Comparison of ENCODE assay signal across 8 cellular contexts in genomic region chr19:4547303-4548237, GRCh38. TPM values are rescaled to one million over a fixed set of nuclear protein-coding genes. Genes with fewer than 3 reads are reported as not detected.
DNase-seq lines count a peak whose midpoint lies in the region; ATAC-seq and TF ChIP-seq lines count a peak whose summit lies in the region.

No MANE protein-coding gene starts in this region.

- no peak overlapping the region for H3K4me3 ChIP-seq in DND-41 (ENCODE audit: low read depth in 1 of 2, low read length in 2 of 2)
- H3K4me3 ChIP-seq in liver (ENCODE audit: low read depth in 1 of 3, low read length in 3 of 3): no peak overlapping the region

- 0 out of 2 replicates have a peak, but pooled peaks cover 9% of the 10 kb centered on the region for H4K20me1 ChIP-seq in DND-41 (ENCODE audit: insufficient read depth, low read length)

- H3K27ac Mint-ChIP-seq in activated naive CD8-positive, alpha-beta T cell treated with anti-CD3 and anti-CD28 coated beads for 36 hours: no peak overlapping the region
- H3K27ac Mint-ChIP-seq in nephron progenitor cell: no peak overlapping the region

- no peak overlapping the region for H3K27ac ChIP-seq in DND-41 (ENCODE audit: low read length)
- peak overlapping the region in 1 of 2 donors; percentile 66 for H3K27ac ChIP-seq in liver (ENCODE audit: low read depth in 1 of 2, low read length in 2 of 2)

- H3K36me3 ChIP-seq in DND-41 (ENCODE audit: insufficient read depth, low read length) (no peaks in the 10 kb centered on the region), liver (ENCODE audit: control insufficient read depth in 4 of 4, insufficient read depth in 3 of 4, low read depth in 1 of 4, low read length in 3 of 4) (no peaks in the 10 kb centered on the region)

- WGBS in liver: 55% methylated on average over 32 of the region's 32 CpGs

- peak in 1 of 2 donors; percentile 76 for TF ChIP-seq RAD21 in liver (IDR thresholded peaks at IDR 0.05)

- 0 out of 3 replicates have a peak, but pooled peaks have one; percentile 22 for ATAC-seq in DND-41 (ENCODE audit: insufficient read depth, low read depth)

- no peak overlapping the region for H3K4me3 Mint-ChIP-seq in activated naive CD8-positive, alpha-beta T cell treated with anti-CD3 and anti-CD28 coated beads for 36 hours
- no peak overlapping the region for H3K4me3 Mint-ChIP-seq in nephron progenitor cell

- H3K4me1 ChIP-seq in DND-41 (ENCODE audit: insufficient read depth, low read length) (no peaks in the 10 kb centered on the region), liver (ENCODE audit: control insufficient read depth in 4 of 4, insufficient read depth in 4 of 4, low read length in 3 of 4) (peaks cover 12 to 24% (median 14%) of the 10 kb centered on the region in 4 donors)

- H3K9me3 ChIP-seq in DND-41 (ENCODE audit: insufficient read depth, low read length, severe bottlenecking): no peaks in the 10 kb centered on the region
- no peaks in the 10 kb centered on the region for H3K9me3 ChIP-seq in liver (ENCODE audit: control insufficient read depth in 4 of 4, low read length in 3 of 4)

- no peaks in the 10 kb centered on the region for H3K9me3 Mint-ChIP-seq in activated naive CD8-positive, alpha-beta T cell treated with anti-CD3 and anti-CD28 coated beads for 36 hours
- no peaks in the 10 kb centered on the region for H3K9me3 Mint-ChIP-seq in nephron progenitor cell

- no peaks in the 10 kb centered on the region for H3K79me2 ChIP-seq in DND-41 (ENCODE audit: insufficient read depth, low read length)

- TF ChIP-seq CTCF in DND-41 (IDR thresholded peaks at IDR 0.05; ENCODE audit: borderline replicate concordance, extremely low read depth, low read length, poor library complexity, severe bottlenecking): peak; percentile 57
- peak; percentile 65 for TF ChIP-seq CTCF in liver (IDR thresholded peaks at IDR 0.05; ENCODE audit: low read depth, low read length, missing input control)
- no peak for TF ChIP-seq CTCF in nephron progenitor cell (IDR thresholded peaks at IDR 0.05)

- H3K4me2 ChIP-seq in DND-41 (ENCODE audit: insufficient read depth, low read length): no peak overlapping the region

- H3K36me3 Mint-ChIP-seq in activated naive CD8-positive, alpha-beta T cell treated with anti-CD3 and anti-CD28 coated beads for 36 hours: no peaks in the 10 kb centered on the region
- peaks cover 26% of the 10 kb centered on the region for H3K36me3 Mint-ChIP-seq in nephron progenitor cell (ENCODE audit: low read depth)

- no peaks in the 10 kb centered on the region for H3K27me3 ChIP-seq in DND-41 (ENCODE audit: insufficient read depth, low read length, poor library complexity)
- no peaks in the 10 kb centered on the region for H3K27me3 ChIP-seq in liver (ENCODE audit: control insufficient read depth in 4 of 4, insufficient read depth in 4 of 4, low read length in 3 of 4)

- H3K27me3 Mint-ChIP-seq in activated naive CD8-positive, alpha-beta T cell treated with anti-CD3 and anti-CD28 coated beads for 36 hours: peaks cover 8% of the 10 kb centered on the region
- H3K27me3 Mint-ChIP-seq in nephron progenitor cell (ENCODE audit: low read depth, poor library complexity): peaks cover 9% of the 10 kb centered on the region

- peak; percentile 34 for DNase-seq in DND-41
- DNase-seq in HT1080 (ENCODE audit: low read depth): peak; percentile 7
- peak; percentile 26 for DNase-seq in activated naive CD8-positive, alpha-beta T cell treated with anti-CD3 and anti-CD28 coated beads for 36 hours
- no peak for DNase-seq in nephron progenitor cell
- DNase-seq in NCI-H2081 treated with DMSO at 0.1 percent for 48 hours (lab: John Stamatoyannopoulos, UW): no peak
- no peak for DNase-seq in T1000 (lab: John Stamatoyannopoulos, UW)
- DNase-seq in activated CD4-positive, CD25-positive, alpha-beta regulatory T cell (lab: John Stamatoyannopoulos, UW): no peak

- no peak overlapping the region for H2AFZ ChIP-seq in DND-41 (ENCODE audit: low read depth, low read length)

- no peaks in the 10 kb centered on the region for H3K4me1 Mint-ChIP-seq in activated naive CD8-positive, alpha-beta T cell treated with anti-CD3 and anti-CD28 coated beads for 36 hours
- H3K4me1 Mint-ChIP-seq in nephron progenitor cell: no peaks in the 10 kb centered on the region

- H3K9ac ChIP-seq in DND-41 (ENCODE audit: low read depth, low read length) (no peak overlapping the region), liver (ENCODE audit: low read depth in 1 of 2, low read length in 2 of 2) (no peak overlapping the region)

TF ChIP-seq in liver, 16 proteins besides CTCF, POLR2A, EP300 and RAD21 (continues in another document):
- TF ChIP-seq HNF4A (conservative IDR thresholded peaks at IDR 0.05) (peak; percentile 97 to 98), HNF4G (IDR thresholded peaks at IDR 0.05) (peak; percentile 84), REST (IDR thresholded peaks at IDR 0.05) (peak; percentile 63), RXRA (IDR thresholded peaks at IDR 0.05) (peak; percentile 95 to 97), EGR1 (IDR thresholded peaks at IDR 0.05; ENCODE audit: low read depth in 2 of 2) (peak; percentile 67 to 97), NR2F2 (IDR thresholded peaks at IDR 0.05) (peak; percentile 85), GABPA (IDR thresholded peaks at IDR 0.05 in 1 of 2, conservative IDR thresholded peaks at IDR 0.05 in 1 of 2) (peak in 1 of 2 donors; percentile 59), YY1 (IDR thresholded peaks at IDR 0.05) (peak; percentile 81), SP1 (IDR thresholded peaks at IDR 0.05) (peak; percentile 88), TAF1 (conservative IDR thresholded peaks at IDR 0.05) (no peak), MAX (IDR thresholded peaks at IDR 0.05) (peak; percentile 100)
- TF ChIP-seq, protein P1, sequence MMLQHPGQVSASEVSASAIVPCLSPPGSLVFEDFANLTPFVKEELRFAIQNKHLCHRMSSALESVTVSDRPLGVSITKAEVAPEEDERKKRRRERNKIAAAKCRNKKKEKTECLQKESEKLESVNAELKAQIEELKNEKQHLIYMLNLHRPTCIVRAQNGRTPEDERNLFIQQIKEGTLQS (IDR thresholded peaks at IDR 0.05): no peak

RNA-seq across cellular contexts. Expression of gene LRG1, which starts 7.7 kb away (rescaled TPM):
- total RNA-seq in HT1080 (2014; rRNA removed; shearing (Covaris generic)): not detected in 2 replicates
- 0.02 and 0.08 TPM in 2 replicates for polyA plus RNA-seq in HT1080 (2015; cell fraction: cytosol; rRNA removed)
- polyA plus RNA-seq in HT1080 (2015; cell fraction: nucleus; rRNA removed): 0.16 and 0.25 TPM in 2 replicates
- total RNA-seq in activated naive CD8-positive, alpha-beta T cell treated with anti-CD3 and anti-CD28 coated beads for 36 hours: under 1 TPM; 0.19 to 0.38 TPM
- total RNA-seq in liver: 100 to 1,000 TPM in 1 of 2 donors, 10 to 100 TPM in 1; 57.8 to 581 TPM
- polyA plus RNA-seq in liver: 1,000 to 10,000 TPM in 1 of 2 donors, 100 to 1,000 TPM in 1; 741 to 1,122 TPM

RNA-seq across cellular contexts. Expression of gene SEMA6B, which starts 11.9 kb away (rescaled TPM):
- total RNA-seq in HT1080 (2014; rRNA removed; shearing (Covaris generic)): 11.9 and 13.9 TPM in 2 replicates
- 21.5 and 25.3 TPM in 2 replicates for polyA plus RNA-seq in HT1080 (2015; cell fraction: cytosol; rRNA removed)
- polyA plus RNA-seq in HT1080 (2015; cell fraction: nucleus; rRNA removed): 16.0 and 20.8 TPM in 2 replicates
- total RNA-seq in activated naive CD8-positive, alpha-beta T cell treated with anti-CD3 and anti-CD28 coated beads for 36 hours: not detected
- total RNA-seq in liver: 1 to 10 TPM; 2.8 to 3.1 TPM
- 1 to 10 TPM in 1 of 2 donors, under 1 TPM in 1; 0.58 to 3.2 TPM for polyA plus RNA-seq in liver

RNA-seq across cellular contexts. Expression of gene PLIN5, which starts 12.5 kb away (rescaled TPM):
- not detected in 2 replicates for total RNA-seq in HT1080 (2014; rRNA removed; shearing (Covaris generic))
- not detected in 2 replicates for polyA plus RNA-seq in HT1080 (2015; cell fraction: cytosol; rRNA removed)
- polyA plus RNA-seq in HT1080 (2015; cell fraction: nucleus; rRNA removed): not detected in 2 replicates
- under 1 TPM; 0.32 to 0.56 TPM for total RNA-seq in activated naive CD8-positive, alpha-beta T cell treated with anti-CD3 and anti-CD28 coated beads for 36 hours
- total RNA-seq in liver: 10 to 100 TPM; 13.3 to 83.8 TPM
- 10 to 100 TPM; 51.8 to 61.5 TPM for polyA plus RNA-seq in liver

RNA-seq across cellular contexts. Expression of gene PLIN4, which starts 29.3 kb away (rescaled TPM):
- 0.03 and 0.06 TPM in 2 replicates for total RNA-seq in HT1080 (2014; rRNA removed; shearing (Covaris generic))
- polyA plus RNA-seq in HT1080 (2015; cell fraction: cytosol; rRNA removed): 0.18 and 0.29 TPM in 2 replicates
- 0.61 and 0.77 TPM in 2 replicates for polyA plus RNA-seq in HT1080 (2015; cell fraction: nucleus; rRNA removed)
- not detected for total RNA-seq in activated naive CD8-positive, alpha-beta T cell treated with anti-CD3 and anti-CD28 coated beads for 36 hours
- 10 to 100 TPM in 1 of 2 donors, 1 to 10 TPM in 1; 3.1 to 49.1 TPM for total RNA-seq in liver
- polyA plus RNA-seq in liver: 10 to 100 TPM in 1 of 2 donors, 1 to 10 TPM in 1; 5.0 to 14.1 TPM

Comparison
In these comparisons a context has a peak if more than half of its experiments do, and no peak if none do; other contexts are left out.
1. DNase-seq: peak in DND-41 (single experiment), HT1080 (single experiment) and activated naive CD8-positive, alpha-beta T cell treated with anti-CD3 and anti-CD28 coated beads for 36 hours (single experiment); none in nephron progenitor cell (single experiment), NCI-H2081 treated with DMSO at 0.1 percent for 48 hours (single experiment), T1000 (single experiment) and activated CD4-positive, CD25-positive, alpha-beta regulatory T cell (0 of 4).
2. RNA of gene LRG1, which starts 7.7 kb away (total RNA-seq): 57.8 to 581 TPM in liver; 0.19 to 0.38 TPM in activated naive CD8-positive, alpha-beta T cell treated with anti-CD3 and anti-CD28 coated beads for 36 hours and not detected in HT1080; every median in the first group is over 10 times any median in the second.
3. RNA of gene PLIN5, which starts 12.5 kb away (total RNA-seq): 13.3 to 83.8 TPM in liver; 0.32 to 0.56 TPM in activated naive CD8-positive, alpha-beta T cell treated with anti-CD3 and anti-CD28 coated beads for 36 hours and not detected in HT1080; every median in the first group is over 4 times any median in the second.